Comparison of ENCODE assay signal across 1 cellular context in genomic region chr1:153578936-153579335, GRCh38.
TF ChIP-seq lines count a peak whose summit lies in the region.

No MANE protein-coding gene starts in this region.

TF ChIP-seq in SK-N-SH, 30 proteins besides CTCF, POLR2A, EP300 and RAD21:
- no peak for TF ChIP-seq RXRA (IDR thresholded peaks at IDR 0.05; ENCODE audit: borderline replicate concordance, low read depth)
- TF ChIP-seq MAX (IDR thresholded peaks at IDR 0.05; ENCODE audit: low read depth), result no peak
- TF ChIP-seq USF2 (IDR thresholded peaks at IDR 0.05; ENCODE audit: borderline replicate concordance, low read depth, low read length), result no peak
- TF ChIP-seq JUND (IDR thresholded peaks at IDR 0.05), result no peak
- no peak for TF ChIP-seq FOXM1 (IDR thresholded peaks at IDR 0.05; ENCODE audit: low read depth)
- no peak for TF ChIP-seq SIN3A (IDR thresholded peaks at IDR 0.05; ENCODE audit: borderline replicate concordance, low read depth, low read length)
- TF ChIP-seq NRF1 (IDR thresholded peaks at IDR 0.05; ENCODE audit: low read depth, low read length), result no peak
- TF ChIP-seq TCF12 (IDR thresholded peaks at IDR 0.05), result no peak
- no peak for TF ChIP-seq REST (IDR thresholded peaks at IDR 0.05; ENCODE audit: low read depth, low read length)
- no peak for TF ChIP-seq FOXJ3 (CRISPR knock-in tag; IDR thresholded peaks at IDR 0.05)
- no peak for TF ChIP-seq YY1 (IDR thresholded peaks at IDR 0.05; ENCODE audit: low read depth)
- no peak for TF ChIP-seq SMC3 (IDR thresholded peaks at IDR 0.05; ENCODE audit: low read depth, low read length)
